In the genomic region with DNA sequence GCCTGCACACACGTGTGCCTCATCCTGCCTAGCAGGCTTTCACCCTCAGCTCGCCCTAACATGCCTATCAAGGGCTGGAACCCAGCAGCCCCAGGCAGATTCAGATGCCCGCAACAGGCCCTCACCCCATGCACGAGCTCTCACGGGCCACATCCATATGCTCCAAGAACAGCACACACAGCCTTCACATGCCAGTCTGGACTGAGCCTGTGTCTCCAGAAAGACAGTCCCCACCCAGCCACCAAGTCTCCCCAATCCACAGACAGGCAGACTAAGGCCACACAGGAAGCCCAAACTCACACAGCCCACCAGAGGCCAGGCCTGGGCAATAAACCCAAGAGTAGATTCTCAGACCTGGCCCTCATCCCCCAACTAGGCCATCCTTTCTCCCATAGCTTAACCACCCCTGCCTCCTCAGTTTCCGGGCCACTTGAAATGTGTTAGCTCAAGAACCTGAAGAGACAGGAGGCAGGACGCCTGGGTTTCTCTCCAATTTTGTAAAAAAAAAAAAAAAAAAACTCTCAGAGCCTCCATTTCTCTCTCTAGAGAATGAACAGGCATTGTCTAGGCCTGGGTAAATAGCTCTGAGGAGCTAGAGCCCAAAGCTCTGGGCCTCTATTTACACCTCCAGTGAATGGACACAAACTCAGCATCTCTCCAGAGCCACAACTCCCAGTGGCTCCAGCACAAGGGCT, we compare ENCODE assay signal across 8 cellular contexts. TPM values are rescaled to one million over a fixed set of nuclear protein-coding genes. Genes with fewer than 3 reads are reported as not detected.
A peak's percentile ranks its signal among the peaks of the same experiment; 100 is the strongest.
DNase-seq lines count a peak whose midpoint lies in the region; ATAC-seq and TF ChIP-seq lines count a peak whose summit lies in the region.

No MANE protein-coding gene starts in this region.

- intact Hi-C loops in natural killer cell (cut with micrococcal nuclease), result no loop called here

- peak overlapping the region; percentile 87 for H3K4me2 ChIP-seq in Loucy (ENCODE audit: low read depth, low read length, poor library complexity, severe bottlenecking)

- H4K20me1 ChIP-seq in Loucy (ENCODE audit: insufficient read depth, low read length, poor library complexity, severe bottlenecking), result peaks cover 66% of the 10 kb centered on the region

- H3F3A ChIP-seq in Loucy (ENCODE audit: low read depth), result peaks cover 6% of the 10 kb centered on the region; the same call in 1 of the 2 replicates

- H3K4me3 Mint-ChIP-seq in natural killer cell, result peak overlapping the region; percentile 87

- peaks cover 77% of the 10 kb centered on the region for H3K79me2 ChIP-seq in Loucy (ENCODE audit: insufficient read depth, low read length)

- H3K9me3 ChIP-seq in BE2C (no peaks in the 10 kb centered on the region), Loucy (ENCODE audit: insufficient read depth, low read depth, low read length) (no peaks in the 10 kb centered on the region)

- peak overlapping the region; percentile 94 for H3K9ac ChIP-seq in Loucy (ENCODE audit: low read depth, low read length, poor library complexity, severe bottlenecking)

- H2AFZ ChIP-seq in Loucy (ENCODE audit: low read length), result no peak overlapping the region

- H3K27me3 ChIP-seq in BE2C (no peaks in the 10 kb centered on the region), Loucy (ENCODE audit: insufficient read depth, low read length, poor library complexity, severe bottlenecking) (no peaks in the 10 kb centered on the region)

- H3K9me2 ChIP-seq in Loucy (replicated peaks; ENCODE audit: low read depth, low read length), result no peaks in the 10 kb centered on the region

- peaks cover 53 to 69% of the 10 kb centered on the region in 2 donors for H3K4me1 Mint-ChIP-seq in natural killer cell

- H3K4me1 ChIP-seq in BE2C (peaks cover 23% of the 10 kb centered on the region), Loucy (ENCODE audit: insufficient read depth, low read length, poor library complexity, severe bottlenecking) (peaks cover 53% of the 10 kb centered on the region)

- H3K4me3 ChIP-seq in BE2C (ENCODE audit: low read depth, low read length) (peak overlapping the region; percentile 74), Loucy (ENCODE audit: low read length, poor library complexity, severe bottlenecking) (peak overlapping the region; percentile 76), coronary artery (peak overlapping the region; percentile 84)

- H3K36me3 Mint-ChIP-seq in natural killer cell, result peaks cover 10% of the 10 kb centered on the region

- H3K36me3 ChIP-seq in BE2C (peaks cover 35% of the 10 kb centered on the region), Loucy (ENCODE audit: insufficient read depth, low read length) (peaks cover 32% of the 10 kb centered on the region; the same call in 1 of the 2 replicates)

- no peaks in the 10 kb centered on the region for H3K27me3 Mint-ChIP-seq in natural killer cell (ENCODE audit: low read depth in 2 of 2)

- TF ChIP-seq CTCF in BE2C (IDR thresholded peaks at IDR 0.05; ENCODE audit: low read depth, low read length), result no peak
- TF ChIP-seq CTCF in Loucy (conservative IDR thresholded peaks at IDR 0.05; ENCODE audit: low read length), result no peak
- TF ChIP-seq CTCF in coronary artery (IDR thresholded peaks at IDR 0.05), result no peak
- TF ChIP-seq CTCF in natural killer cell (IDR thresholded peaks at IDR 0.05), result no peak

- H3K9me3 Mint-ChIP-seq in natural killer cell, result no peaks in the 10 kb centered on the region

- H3K27ac Mint-ChIP-seq in natural killer cell, result peak overlapping the region; percentile 83 to 95

- ATAC-seq in natural killer cell (no peak), GM21619 (IDR thresholded peaks at IDR 0.05; ENCODE audit: unreplicated experiment) (no peak), GM18520 (IDR thresholded peaks at IDR 0.05; ENCODE audit: unreplicated experiment) (no peak)

- DNase-seq in BE2C, result no peak
- no peak for DNase-seq in coronary artery (ENCODE audit: low spot score)
- DNase-seq in natural killer cell, result no peak
- no peak for DNase-seq in NCI-H2227 treated with DMSO at 0.1 percent for 48 hours (lab: John Stamatoyannopoulos, UW)
- no peak for DNase-seq in retina

- H3K27ac ChIP-seq in coronary artery, result peak overlapping the region in 1 of 2 donors; percentile 87

RNA-seq across cellular contexts. Expression of a gene that starts 6.8 kb away (rescaled TPM):
- polyA plus RNA-seq in BE2C (2012; ENCODE audit: insufficient read depth, insufficient read length, low read depth), result 259 TPM
- 100 to 1,000 TPM; 103 to 109 (median 104) TPM for total RNA-seq in natural killer cell

RNA-seq across cellular contexts. Expression of a gene that starts 19.4 kb away (rescaled TPM):
- 132 TPM for polyA plus RNA-seq in BE2C (2012; ENCODE audit: insufficient read depth, insufficient read length, low read depth)
- total RNA-seq in natural killer cell, result 10 to 100 TPM; 29.1 to 48.0 (median 37.7) TPM

RNA-seq across cellular contexts. Expression of a gene that starts 38.8 kb away (rescaled TPM):
- 250 TPM for polyA plus RNA-seq in BE2C (2012; ENCODE audit: insufficient read depth, insufficient read length, low read depth)
- total RNA-seq in natural killer cell, result 10 to 100 TPM; 42.6 to 47.5 (median 43.4) TPM

RNA-seq across cellular contexts. Expression of a gene that starts 48.3 kb away (rescaled TPM):
- 29.2 TPM for polyA plus RNA-seq in BE2C (2012; ENCODE audit: insufficient read depth, insufficient read length, low read depth)
- total RNA-seq in natural killer cell, result 10 to 100 TPM; 10.2 to 20.1 (median 18.5) TPM

RNA-seq across cellular contexts. Expression of a gene that starts 57.4 kb away (rescaled TPM):
- 11.7 TPM for polyA plus RNA-seq in BE2C (2012; ENCODE audit: insufficient read depth, insufficient read length, low read depth)
- total RNA-seq in natural killer cell, result 10 to 100 TPM; 29.9 to 38.9 (median 35.4) TPM
